ENCODE assay signal across 8 cellular contexts in the genomic region with DNA sequence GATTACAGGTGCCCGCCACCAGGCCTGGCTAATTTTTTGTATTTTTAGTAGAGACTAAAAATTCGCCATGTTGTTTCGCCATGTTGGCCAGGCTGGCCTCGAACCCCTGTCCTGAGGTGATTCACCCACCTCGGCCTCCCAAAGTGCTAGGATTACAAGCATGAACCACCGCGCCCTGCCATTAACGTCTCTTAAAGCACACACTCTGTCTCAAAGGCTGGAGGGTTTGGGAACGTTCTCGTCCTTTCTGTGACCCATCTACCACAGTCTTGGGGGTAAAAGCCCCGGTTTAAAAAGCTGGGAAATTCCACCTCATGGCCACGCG. TPM values are rescaled to one million over a fixed set of nuclear protein-coding genes. Genes with fewer than 3 reads are reported as not detected.
DNase-seq lines count a peak whose midpoint lies in the region; ATAC-seq and TF ChIP-seq lines count a peak whose summit lies in the region.

No MANE protein-coding gene starts in this region.

- peak overlapping the region; percentile 87 for H3K27ac Mint-ChIP-seq in mesothelial cell of epicardium

- H3K4me1 ChIP-seq in heart left ventricle = peaks cover 6 to 26% (median 21%) of the 10 kb centered on the region in 12 donors
- H3K4me1 ChIP-seq in upper lobe of left lung = peaks cover 20 to 24% (median 21%) of the 10 kb centered on the region in 4 donors

- no peak for DNase-seq in heart left ventricle
- no peak for DNase-seq in Right ventricle myocardium inferior (ENCODE audit: missing footprints)
- peak; percentile 25 for DNase-seq in brain microvascular endothelial cell
- DNase-seq in mesothelial cell of epicardium (ENCODE audit: low spot score in 2 of 2, unreplicated experiment in 2 of 2) = no peak
- no peak for DNase-seq in upper lobe of left lung
- no peak for DNase-seq in activated effector memory CD4-positive, alpha-beta T cell treated with anti-CD3 and anti-CD28 coated beads, Interleukin-2, amount 50 U/mL, for 16 hours

- intact Hi-C loops in heart left ventricle (cut with DNase I) = loop anchor here in 1 of 10 donors (1.0 kb wide), 1 partner anchor 32 kb away; no protein-coding TSS in a partner anchor
- intact Hi-C loops in Right ventricle myocardium inferior (cut with DNase I) = no loop called here

- peak overlapping the region in 10 of 12 donors; percentile 2 to 60 (median 44) for H3K4me3 ChIP-seq in heart left ventricle
- peak overlapping the region; percentile 27 for H3K4me3 ChIP-seq in brain microvascular endothelial cell (ENCODE audit: low read depth, low read length)
- H3K4me3 ChIP-seq in upper lobe of left lung = peak overlapping the region; percentile 3 to 46 (median 35)

- no peaks in the 10 kb centered on the region for H3K9me3 Mint-ChIP-seq in mesothelial cell of epicardium

- H3K9me3 ChIP-seq in heart left ventricle (no peaks in the 10 kb centered on the region), upper lobe of left lung (no peaks in the 10 kb centered on the region)

- no peaks in the 10 kb centered on the region for H3K36me3 ChIP-seq in heart left ventricle
- H3K36me3 ChIP-seq in brain microvascular endothelial cell (replicated peaks) = no peaks in the 10 kb centered on the region
- H3K36me3 ChIP-seq in upper lobe of left lung = no peaks in the 10 kb centered on the region

- TF ChIP-seq CTCF in heart left ventricle (IDR thresholded peaks at IDR 0.05) (no peak), brain microvascular endothelial cell (IDR thresholded peaks at IDR 0.05; ENCODE audit: low read depth, low read length, missing control alignments) (no peak), mesothelial cell of epicardium (IDR thresholded peaks at IDR 0.05; ENCODE audit: unreplicated experiment) (no peak), upper lobe of left lung (IDR thresholded peaks at IDR 0.05) (no peak)

- no peaks in the 10 kb centered on the region for H3K27me3 ChIP-seq in heart left ventricle
- no peaks in the 10 kb centered on the region for H3K27me3 ChIP-seq in brain microvascular endothelial cell (replicated peaks)
- no peaks in the 10 kb centered on the region for H3K27me3 ChIP-seq in upper lobe of left lung

- ATAC-seq in heart left ventricle (no peak), Right ventricle myocardium inferior (no peak), upper lobe of left lung (ENCODE audit: low FRiP score in 2 of 2) (no peak), GM19463 (IDR thresholded peaks at IDR 0.05; ENCODE audit: unreplicated experiment) (no peak), HG03097 (IDR thresholded peaks at IDR 0.05; ENCODE audit: low FRiP score, unreplicated experiment) (no peak)

- no peak for TF ChIP-seq EP300 in upper lobe of left lung (IDR thresholded peaks at IDR 0.05)

- peak overlapping the region; percentile 78 to 95 (median 88) for H3K27ac ChIP-seq in heart left ventricle
- H3K27ac ChIP-seq in brain microvascular endothelial cell = peak overlapping the region; percentile 88
- peak overlapping the region; percentile 84 to 89 (median 86) for H3K27ac ChIP-seq in upper lobe of left lung

- H3K27me3 Mint-ChIP-seq in mesothelial cell of epicardium (ENCODE audit: low read depth) = no peaks in the 10 kb centered on the region

- H3K4me3 Mint-ChIP-seq in mesothelial cell of epicardium = peak overlapping the region; percentile 63

- 64 to 83% (median 81%) methylated on average over 13 of the region's 13 CpGs for WGBS in heart left ventricle, 4 donors
- WGBS in upper lobe of left lung, 2 donors = 66 to 81% methylated on average over 11 to 13 of the region's 13 CpGs

- TF ChIP-seq POLR2A in heart left ventricle (IDR thresholded peaks at IDR 0.05) (no peak), upper lobe of left lung (IDR thresholded peaks at IDR 0.05) (no peak)

- in situ Hi-C loops in brain microvascular endothelial cell (cut with HindIII; ENCODE audit: low pct_ligation_motif_present, low sequenced_read_pairs) = no loop called here

- H3K4me1 Mint-ChIP-seq in mesothelial cell of epicardium = peaks cover 30% of the 10 kb centered on the region

- H3K36me3 Mint-ChIP-seq in mesothelial cell of epicardium = no peaks in the 10 kb centered on the region

RNA-seq across cellular contexts. Expression of gene ARID1B, which starts 57.8 kb away (rescaled TPM):
- total RNA-seq in heart left ventricle = 10 to 100 TPM; 34.3 to 76.1 (median 53.9) TPM
- 10 to 100 TPM; 15.3 to 24.0 TPM for polyA plus RNA-seq in heart left ventricle
- total RNA-seq in Right ventricle myocardium inferior = 46.4 TPM
- total RNA-seq in mesothelial cell of epicardium = 137 to 155 TPM (median 143 TPM) in 3 replicates
- total RNA-seq in upper lobe of left lung = 100 to 1,000 TPM in 3 of 6 donors, 10 to 100 TPM in 3; 66.4 to 168 (median 109) TPM
